Comparison of ENCODE assay signal across 23 cellular contexts in the genomic region with DNA sequence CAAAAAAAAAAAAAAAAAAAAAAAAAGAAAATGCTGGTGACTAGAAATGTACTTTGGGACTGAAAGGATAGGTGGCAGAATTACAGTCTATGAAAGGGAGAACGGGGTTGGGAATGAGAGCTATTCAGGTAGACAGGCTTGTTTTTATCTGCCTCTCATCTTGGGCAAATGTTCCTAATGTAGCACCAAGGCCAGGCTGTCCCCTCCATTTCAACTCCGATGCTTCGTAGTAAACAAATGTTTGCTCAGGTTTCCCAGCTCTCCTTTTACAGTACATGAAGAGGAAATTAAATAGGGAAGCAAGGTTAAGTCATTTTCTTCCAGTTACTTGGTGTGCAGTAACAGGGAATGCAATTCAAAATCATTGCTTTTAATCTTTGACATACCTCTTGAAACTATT. TPM values are rescaled to one million over a fixed set of nuclear protein-coding genes. Genes with fewer than 3 reads are reported as not detected.
A peak's percentile ranks its signal among the peaks of the same experiment; 100 is the strongest.
DNase-seq lines count a peak whose midpoint lies in the region; ATAC-seq, FAIRE-seq and TF ChIP-seq lines count a peak whose summit lies in the region.
"Had no signal": no experiment of that assay in that cellular context is flagged by ENCODE, and none has a peak within 500 bp of the region (broad histone marks: within the 10 kb centered on the region; RNA-seq: fewer than 3 reads in every experiment).

No MANE protein-coding gene starts in this region.

- peaks cover 52% of the 10 kb centered on the region for H3K4me1 Mint-ChIP-seq in brain
- H3K4me1 Mint-ChIP-seq in activated T-cell treated with anti-CD3 and anti-CD28 coated beads, Interleukin-2, amount 50 U/mL, for 72 hours (ENCODE audit: low read depth) = peaks cover 8% of the 10 kb centered on the region

- H3K4me3 ChIP-seq in neutrophil (ENCODE audit: low read depth in 1 of 2, low read length in 1 of 2) = peak overlapping the region; percentile 19 to 75
- H3K4me3 ChIP-seq: MG63, Peyer's patch, SJSA1 had no signal

- peak overlapping the region; percentile 68 for H3K27ac ChIP-seq in neutrophil
- H3K27ac ChIP-seq: Peyer's patch, SJSA1 had no signal

- peak overlapping the region; percentile 57 to 93 (median 73) for H3K4me3 Mint-ChIP-seq in brain
- H3K4me3 Mint-ChIP-seq in activated T-cell treated with anti-CD3 and anti-CD28 coated beads, Interleukin-2, amount 50 U/mL, for 72 hours = no peak overlapping the region
- H3K4me3 Mint-ChIP-seq: CD4-positive, CD25-positive, alpha-beta regulatory T cell had no signal

- peaks cover 5% of the 10 kb centered on the region for H3K27me3 Mint-ChIP-seq in brain
- H3K27me3 Mint-ChIP-seq in activated T-cell treated with anti-CD3 and anti-CD28 coated beads, Interleukin-2, amount 50 U/mL, for 72 hours (ENCODE audit: low read depth) = peaks cover 17% of the 10 kb centered on the region

- TF ChIP-seq CTCF in brain (conservative IDR thresholded peaks at IDR 0.05) (no peak), neutrophil (IDR thresholded peaks at IDR 0.05) (no peak)

- no peak for ATAC-seq in activated T-cell treated with anti-CD3 and anti-CD28 coated beads, Interleukin-2, amount 50 U/mL, for 72 hours (replicated peaks in 1 of 2)
- ATAC-seq in GM18505 (IDR thresholded peaks at IDR 0.05; ENCODE audit: unreplicated experiment) = no peak

- no peaks in the 10 kb centered on the region for H3K27me3 ChIP-seq in neutrophil
- H3K27me3 ChIP-seq: MG63, SJSA1 had no signal

- H3K36me3 ChIP-seq in neutrophil = no peaks in the 10 kb centered on the region
- H3K36me3 ChIP-seq: MG63, Peyer's patch had no signal

- peaks cover 38 to 51% of the 10 kb centered on the region in 2 experiments for H3K4me1 ChIP-seq in neutrophil (ENCODE audit: control insufficient read depth in 1 of 2, insufficient read depth in 1 of 2, low read depth in 1 of 2, low read length in 1 of 2)

- TF ChIP-seq POLR2A in GM12891 (IDR thresholded peaks at IDR 0.05; ENCODE audit: low read depth, low read length) = no peak
- TF ChIP-seq POLR2A in GM18505 (IDR thresholded peaks at IDR 0.05; ENCODE audit: borderline replicate concordance, extremely low read depth, insufficient read depth, insufficient read length) = no peak

- peak overlapping the region in 2 of 5 experiments; percentile 82 to 87 for H3K27ac Mint-ChIP-seq in brain
- no peak overlapping the region for H3K27ac Mint-ChIP-seq in activated T-cell treated with anti-CD3 and anti-CD28 coated beads, Interleukin-2, amount 50 U/mL, for 72 hours

- peaks cover 0 to 5% (median 0%) of the 10 kb centered on the region in 5 experiments for H3K9me3 Mint-ChIP-seq in brain
- H3K9me3 Mint-ChIP-seq in activated T-cell treated with anti-CD3 and anti-CD28 coated beads, Interleukin-2, amount 50 U/mL, for 72 hours = no peaks in the 10 kb centered on the region
- H3K9me3 Mint-ChIP-seq: IgD-negative memory B cell had no signal

- H3K36me3 Mint-ChIP-seq in brain = peaks cover 18% of the 10 kb centered on the region
- peaks cover 0 to 2% of the 10 kb centered on the region in 2 donors for H3K36me3 Mint-ChIP-seq in activated T-cell treated with anti-CD3 and anti-CD28 coated beads, Interleukin-2, amount 50 U/mL, for 72 hours (ENCODE audit: insufficient read depth in 2 of 2)
- H3K36me3 Mint-ChIP-seq: CD4-positive, CD25-positive, alpha-beta regulatory T cell had no signal

- FAIRE-seq in GM12891 (lab: Jason Lieb, UNC) = peak; percentile 28

- no peaks in the 10 kb centered on the region for H3K9me3 ChIP-seq in neutrophil
- H3K9me3 ChIP-seq: MG63, Peyer's patch had no signal

- DNase-seq in GM12891 (ENCODE audit: insufficient read length, low spot score) = no peak
- DNase-seq in NCI-H748 treated with DMSO at 0.1 percent for 48 hours (lab: John Stamatoyannopoulos, UW) = peak; percentile 58
- DNase-seq in stimulated activated CD4-positive, alpha-beta T cell treated with anti-CD3 and anti-CD28 coated beads, Interleukin-4, amount 100 ng/mL, for 4 hours = no peak
- DNase-seq in activated T-cell treated with anti-CD3 and anti-CD28 coated beads, Interleukin-2, amount 50 U/mL, for 72 hours = no peak
- DNase-seq in stimulated activated naive CD4-positive, alpha-beta T cell (lab: John Stamatoyannopoulos, UW) = no peak
- DNase-seq: CD4-positive, CD25-positive, alpha-beta regulatory T cell; DMS53; HCEC 1CT; Karpas-422; MG63; NCI-H1048; NCI-H1436 treated with DMSO at 0.1 percent for 48 hours; NCI-H2029; NCI-H2171 treated with DMSO at 0.1 percent for 48 hours; NCI-H446; NCI-H69; Peyer's patch had no signal

TF ChIP-seq in GM12891, 5 proteins besides CTCF, POLR2A, EP300 and RAD21:
- TF ChIP-seq TAF1 (IDR thresholded peaks at IDR 0.05; ENCODE audit: low read depth, low read length) (no peak), POLR2AphosphoS5 (IDR thresholded peaks at IDR 0.05; ENCODE audit: low read depth, low read length) (no peak), SPI1 (IDR thresholded peaks at IDR 0.05; ENCODE audit: low read depth, low read length) (no peak)

RNA-seq across cellular contexts. Expression of gene BASP1, which starts 4.4 kb away (rescaled TPM):
- 137 TPM for polyA plus RNA-seq in GM12891 (2012; ENCODE audit: low read depth, missing spikeins)
- polyA plus RNA-seq in brain (ENCODE audit: insufficient read depth, low read depth, low replicate concordance) = 358 TPM
- total RNA-seq in activated T-cell treated with anti-CD3 and anti-CD28 coated beads, Interleukin-2, amount 50 U/mL, for 72 hours = 1 to 10 TPM; 1.2 to 1.8 TPM
- total RNA-seq: T-helper 2 cell treated with Interferon-gamma antibody and Interleukin-4, amounts not matched to agents 100 ng/mL and 5 ng/mL, for 36 hours had no signal

Comparison
In these comparisons a context has a peak if more than half of its experiments do, and no peak if none do; other contexts are left out.
1. H3K4me3 Mint-ChIP-seq: peak in brain (5 of 5); none in activated T-cell treated with anti-CD3 and anti-CD28 coated beads, Interleukin-2, amount 50 U/mL, for 72 hours (0 of 2).